ENCODE assay signal across 1 cellular context in genomic region chr6:122408240-122408639, GRCh38.
TF ChIP-seq lines count a peak whose summit lies in the region.

No MANE protein-coding gene starts in this region.

TF ChIP-seq in WTC11, 78 proteins besides CTCF, POLR2A, EP300 and RAD21 (continued from another document):
- TF ChIP-seq ATF6 (CRISPR knock-in tag; IDR thresholded peaks at IDR 0.05): no peak
- TF ChIP-seq ZNF232 (CRISPR knock-in tag; IDR thresholded peaks at IDR 0.05): no peak
- TF ChIP-seq OVOL2 (CRISPR knock-in tag; IDR thresholded peaks at IDR 0.05; ENCODE audit: borderline replicate concordance): no peak
- no peak for TF ChIP-seq ZBTB21 (CRISPR knock-in tag; IDR thresholded peaks at IDR 0.05; ENCODE audit: borderline replicate concordance)
- no peak for TF ChIP-seq MLX (CRISPR knock-in tag; IDR thresholded peaks at IDR 0.05)
- no peak for TF ChIP-seq ESRRA (CRISPR knock-in tag; IDR thresholded peaks at IDR 0.05; ENCODE audit: borderline replicate concordance)
- TF ChIP-seq SOX15 (CRISPR knock-in tag; IDR thresholded peaks at IDR 0.05): no peak
- no peak for TF ChIP-seq ELF4 (CRISPR knock-in tag; IDR thresholded peaks at IDR 0.05; ENCODE audit: low read depth)
- no peak for TF ChIP-seq NR1H2 (CRISPR knock-in tag; IDR thresholded peaks at IDR 0.05)
- TF ChIP-seq ZNF532 (CRISPR knock-in tag; IDR thresholded peaks at IDR 0.05; ENCODE audit: borderline replicate concordance): no peak
- no peak for TF ChIP-seq ZNF121 (CRISPR knock-in tag; IDR thresholded peaks at IDR 0.05)
- TF ChIP-seq ZNF671 (CRISPR knock-in tag; IDR thresholded peaks at IDR 0.05): no peak
- no peak for TF ChIP-seq FOXJ3 (CRISPR knock-in tag; IDR thresholded peaks at IDR 0.05; ENCODE audit: borderline replicate concordance)
- TF ChIP-seq JUN (CRISPR knock-in tag; IDR thresholded peaks at IDR 0.05): no peak
